In the genomic region with DNA sequence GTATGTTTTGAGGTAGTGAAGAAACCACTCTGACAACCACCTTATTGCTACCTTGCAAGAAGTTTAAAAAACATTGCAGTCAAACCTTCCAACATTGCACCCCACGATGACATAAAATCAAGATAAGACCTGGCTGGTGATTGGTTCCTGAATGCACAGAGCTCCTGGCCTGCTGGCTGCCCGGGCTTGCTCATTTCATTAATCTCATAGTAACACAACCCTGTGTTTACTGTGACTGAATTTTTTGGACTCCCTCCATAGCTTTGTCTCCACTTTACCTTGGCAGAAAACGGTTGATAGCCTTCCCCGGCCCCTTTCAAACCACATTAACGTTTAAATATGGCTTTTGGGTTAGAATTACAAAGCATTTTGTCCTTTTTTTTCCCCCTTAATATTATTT, we compare ENCODE assay signal across 12 cellular contexts. TPM values are rescaled to one million over a fixed set of nuclear protein-coding genes. Genes with fewer than 3 reads are reported as not detected.
A peak's percentile ranks its signal among the peaks of the same experiment; 100 is the strongest.
DNase-seq lines count a peak whose midpoint lies in the region; ATAC-seq and TF ChIP-seq lines count a peak whose summit lies in the region.
"Had no signal": no experiment of that assay in that cellular context is flagged by ENCODE, and none has a peak within 500 bp of the region (broad histone marks: within the 10 kb centered on the region; RNA-seq: fewer than 3 reads in every experiment).

No MANE protein-coding gene starts in this region.

- no peak overlapping the region for H2AFZ ChIP-seq in PC-3 (ENCODE audit: low read length)

- no peak overlapping the region for H3K4me3 ChIP-seq in PC-3 (ENCODE audit: low read length)
- H3K4me3 ChIP-seq in fibroblast of pulmonary artery (replicated peaks; ENCODE audit: low read depth, low read length), result no peak overlapping the region
- no peak overlapping the region for H3K4me3 ChIP-seq in prostate gland
- H3K4me3 ChIP-seq: esophagus muscularis mucosa, spleen had no signal

- no peak overlapping the region for H3K9ac ChIP-seq in PC-3 (ENCODE audit: low read length)

- H4K20me1 ChIP-seq in PC-3 (ENCODE audit: low read length), result no peaks in the 10 kb centered on the region

- H3K36me3 ChIP-seq in PC-3 (ENCODE audit: low read depth, low read length), result no peaks in the 10 kb centered on the region
- no peaks in the 10 kb centered on the region for H3K36me3 ChIP-seq in prostate gland
- H3K36me3 ChIP-seq: esophagus muscularis mucosa, spleen had no signal

- H3F3A ChIP-seq in PC-3 (ENCODE audit: low read length, unreplicated experiment), result no peaks in the 10 kb centered on the region

- CTCF ChIA-PET in PC-3 (lab: Charles Lee), result interaction anchor here (0.6 kb wide), 1 partner anchor 132 kb away, joined by 3 read pairs; no protein-coding TSS in a partner anchor

- no peaks in the 10 kb centered on the region for H3K9me3 ChIP-seq in PC-3 (ENCODE audit: low read length)
- H3K9me3 ChIP-seq in prostate gland, result no peaks in the 10 kb centered on the region
- H3K9me3 ChIP-seq: esophagus muscularis mucosa, spleen had no signal

- H3K27ac ChIP-seq in PC-3 (ENCODE audit: low read length) (no peak overlapping the region), prostate gland (peak overlapping the region in 1 of 2 donors; percentile 20)

- POLR2A ChIA-PET in PC-3 (lab: Charles Lee; ENCODE audit: unreplicated experiment), result no interaction called here

- intact Hi-C loops in PC-3 (cut with micrococcal nuclease), result no loop called here
- intact Hi-C loops in prostate gland (cut with DNase I), result no loop called here

- H3K27me3 ChIP-seq in PC-3 (ENCODE audit: low read length) (no peaks in the 10 kb centered on the region), prostate gland (replicated peaks; ENCODE audit: insufficient read depth) (no peaks in the 10 kb centered on the region)
- H3K27me3 ChIP-seq: esophagus muscularis mucosa, spleen had no signal

- 12% methylated on average over 5 of the region's 5 CpGs for WGBS in prostate gland

- no peaks in the 10 kb centered on the region for H3K79me2 ChIP-seq in PC-3 (ENCODE audit: low read length)

- ATAC-seq in PC-3, result peak; percentile 89
- ATAC-seq in HG02884 (IDR thresholded peaks at IDR 0.05; ENCODE audit: unreplicated experiment), result no peak
- no peak for ATAC-seq in HG03442 (IDR thresholded peaks at IDR 0.05; ENCODE audit: unreplicated experiment)
- ATAC-seq in activated CD4-positive, CD25-positive, alpha-beta regulatory T cell treated with anti-CD3 and anti-CD28 coated beads, Interleukin-2, amount 50 U/mL, for 24 hours, result no peak
- ATAC-seq: activated CD8-positive, alpha-beta T cell treated with anti-CD3 and anti-CD28 coated beads for 36 hours had no signal

- H3K4me2 ChIP-seq in PC-3 (ENCODE audit: low read length), result 0 out of 2 replicates have a peak overlapping the region, but pooled peaks have one; percentile 21

- no TSS peak for BruUV-seq in PC-3 (replicated peaks; lab: Mats Ljungman, UMichigan)

- TF ChIP-seq CTCF in PC-3 (conservative IDR thresholded peaks at IDR 0.05; ENCODE audit: low read depth, low read length) (no peak), fibroblast of pulmonary artery (IDR thresholded peaks at IDR 0.05; ENCODE audit: low read length, missing control alignments) (no peak), prostate gland (IDR thresholded peaks at IDR 0.05) (no peak)

- TF ChIP-seq POLR2A in prostate gland (IDR thresholded peaks at IDR 0.05), result no peak

- H3K9me2 ChIP-seq in PC-3 (replicated peaks; ENCODE audit: low read length), result no peaks in the 10 kb centered on the region

- DNase-seq in HPDE6-E6E7 (ENCODE audit: extremely low spot score) (peak; percentile 65), PC-3 (peak; percentile 67), fibroblast of pulmonary artery (ENCODE audit: low read depth) (peak; percentile 62), prostate gland (ENCODE audit: low spot score) (peak; percentile 88), NK-92 (lab: John Stamatoyannopoulos, UW; ENCODE audit: unreplicated experiment) (no peak)
- DNase-seq: activated CD8-positive, alpha-beta T cell treated with anti-CD3 and anti-CD28 coated beads for 36 hours; DMS53; spleen had no signal

- peaks cover 17% of the 10 kb centered on the region; the same call in 1 of the 2 replicates for H3K4me1 ChIP-seq in PC-3 (ENCODE audit: insufficient read depth, low read length)
- no peaks in the 10 kb centered on the region for H3K4me1 ChIP-seq in prostate gland (replicated peaks)

RNA-seq across cellular contexts. Expression of gene VWA2, which starts 27.5 kb away (rescaled TPM):
- total RNA-seq in PC-3 (2014; rRNA removed), result not detected in 2 replicates
- total RNA-seq in prostate gland, result 10 to 100 TPM; 14.6 to 24.2 TPM
- total RNA-seq: activated CD8-positive, alpha-beta T cell treated with anti-CD3 and anti-CD28 coated beads for 36 hours had no signal

Comparison
In these comparisons a context has a peak if more than half of its experiments do, and no peak if none do; other contexts are left out.
1. RNA of gene VWA2, which starts 27.5 kb away (total RNA-seq): 14.6 to 24.2 TPM in prostate gland; not detected in PC-3; every median in the first group is over 10 times any median in the second.